ENCODE assay signal across 1 cellular context in the genomic region with DNA sequence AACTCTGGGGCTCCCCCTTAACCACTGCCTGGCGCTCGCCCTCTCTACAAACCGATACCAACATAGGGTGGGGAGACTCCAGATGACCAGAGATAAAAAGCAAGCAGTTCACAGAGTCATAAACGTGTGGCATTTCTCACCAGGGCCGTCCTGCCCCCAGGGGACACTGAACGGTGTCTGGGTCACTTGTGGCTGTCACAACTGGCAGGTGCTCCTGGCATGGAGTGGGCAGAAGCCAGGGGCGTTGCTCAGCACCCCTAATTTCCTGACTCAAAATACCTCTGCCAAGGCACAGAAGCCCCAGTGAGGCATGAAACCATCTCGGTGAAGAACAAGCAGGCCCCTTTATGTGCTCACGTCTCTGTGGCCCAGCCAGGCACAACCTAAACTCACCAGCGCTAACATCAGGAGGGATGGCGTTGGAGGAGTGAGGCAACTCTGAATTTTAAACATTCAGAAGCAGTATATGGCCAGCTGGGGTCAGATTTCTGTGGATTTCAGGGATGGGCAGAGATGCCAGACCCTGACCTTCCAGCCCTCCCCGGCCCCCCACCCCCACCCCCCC.
TF ChIP-seq lines count a peak whose summit lies in the region.

No MANE protein-coding gene starts in this region.

TF ChIP-seq in HepG2, 621 proteins besides CTCF, POLR2A, EP300 and RAD21:
- TF ChIP-seq PCBP1 (IDR thresholded peaks at IDR 0.05; ENCODE audit: borderline replicate concordance, low read depth, low read length) (0 out of 2 replicates have a peak, but pooled peaks have one; percentile 4), NPAS2 (CRISPR knock-in tag; IDR thresholded peaks at IDR 0.05; ENCODE audit: borderline replicate concordance) (no peak), ZMYM3 (CRISPR knock-in tag; IDR thresholded peaks at IDR 0.05) (no peak), SIN3B (IDR thresholded peaks at IDR 0.05; ENCODE audit: low read length) (no peak), NR2F2 (IDR thresholded peaks at IDR 0.05; ENCODE audit: borderline replicate concordance, low read depth) (no peak)
- TF ChIP-seq, protein P1, sequence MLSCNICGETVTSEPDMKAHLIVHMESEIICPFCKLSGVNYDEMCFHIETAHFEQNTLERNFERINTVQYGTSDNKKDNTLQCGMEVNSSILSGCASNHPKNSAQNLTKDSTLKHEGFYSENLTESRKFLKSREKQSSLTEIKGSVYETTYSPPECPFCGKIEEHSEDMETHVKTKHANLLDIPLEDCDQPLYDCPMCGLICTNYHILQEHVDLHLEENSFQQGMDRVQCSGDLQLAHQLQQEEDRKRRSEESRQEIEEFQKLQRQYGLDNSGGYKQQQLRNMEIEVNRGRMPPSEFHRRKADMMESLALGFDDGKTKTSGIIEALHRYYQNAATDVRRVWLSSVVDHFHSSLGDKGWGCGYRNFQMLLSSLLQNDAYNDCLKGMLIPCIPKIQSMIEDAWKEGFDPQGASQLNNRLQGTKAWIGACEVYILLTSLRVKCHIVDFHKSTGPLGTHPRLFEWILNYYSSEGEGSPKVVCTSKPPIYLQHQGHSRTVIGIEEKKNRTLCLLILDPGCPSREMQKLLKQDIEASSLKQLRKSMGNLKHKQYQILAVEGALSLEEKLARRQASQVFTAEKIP (CRISPR knock-in tag; IDR thresholded peaks at IDR 0.05; ENCODE audit: borderline replicate concordance) = no peak
TF ChIP-seq in HepG2: peak in this region for 1.
